ENCODE assay signal across 18 cellular contexts in the genomic region with DNA sequence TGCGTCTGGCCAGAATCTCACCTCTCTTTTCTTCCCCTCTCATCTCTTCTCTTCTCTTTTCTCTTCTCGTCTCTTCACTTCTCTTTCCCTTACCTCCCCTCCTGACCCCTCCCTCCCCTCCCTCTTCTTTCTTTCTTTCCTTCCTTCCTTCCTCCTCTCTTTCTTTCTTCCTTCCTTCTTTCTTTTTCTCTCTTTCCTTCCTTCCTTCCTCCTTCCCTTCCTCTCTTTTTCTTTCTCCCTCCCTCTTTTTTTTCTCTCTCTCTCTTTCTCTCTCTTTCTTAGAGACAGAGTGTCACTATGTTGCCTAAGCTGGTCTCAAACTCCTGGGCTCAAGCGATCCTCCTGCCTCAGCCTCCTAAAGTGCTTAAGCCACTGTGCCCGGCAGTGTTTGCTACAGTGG. TPM values are rescaled to one million over a fixed set of nuclear protein-coding genes. Genes with fewer than 3 reads are reported as not detected.
A peak's percentile ranks its signal among the peaks of the same experiment; 100 is the strongest.
DNase-seq lines count a peak whose midpoint lies in the region; ATAC-seq, FAIRE-seq and TF ChIP-seq lines count a peak whose summit lies in the region.
"Had no signal": no experiment of that assay in that cellular context is flagged by ENCODE, and none has a peak within 500 bp of the region (broad histone marks: within the 10 kb centered on the region; RNA-seq: fewer than 3 reads in every experiment).

No MANE protein-coding gene starts in this region.

- CTCF ChIA-PET in K562 (lab: Yijun Ruan, JAX; ENCODE audit: low intra/inter-chr PET ratio): no interaction called here

- H3K36me3 Mint-ChIP-seq in GM23338 (ENCODE audit: low read depth) (no peaks in the 10 kb centered on the region; the same call in 2 of the 3 replicates), neural crest cell (ENCODE audit: low read depth) (no peaks in the 10 kb centered on the region)
- H3K36me3 Mint-ChIP-seq: CD8-positive, alpha-beta T cell had no signal

- H3K27ac Mint-ChIP-seq in GM23338: no peak overlapping the region
- no peak overlapping the region for H3K27ac Mint-ChIP-seq in neural crest cell (ENCODE audit: unreplicated experiment)
- H3K27ac Mint-ChIP-seq: CD8-positive, alpha-beta T cell; HFFc6 had no signal

- intact Hi-C loops in K562 (cut with micrococcal nuclease): no loop called here

- DNase-seq in GM23338 (ENCODE audit: low spot score): no peak
- DNase-seq in K562 (ENCODE audit: extremely low read depth in 1 of 4, low spot score in 3 of 4): no peak
- no peak for DNase-seq in neural crest cell (ENCODE audit: low read depth, low spot score)
- DNase-seq in HuH-7.5 (ENCODE audit: low spot score): no peak
- no peak for DNase-seq in hippocampal formation (lab: John Stamatoyannopoulos, UW)
- DNase-seq: DMS153, GM23248 had no signal

- H3K4me1 Mint-ChIP-seq in GM23338: peaks cover 5% of the 10 kb centered on the region; the same call in 2 of the 3 replicates
- H3K4me1 Mint-ChIP-seq in neural crest cell: peaks cover 15% of the 10 kb centered on the region

- BruUV-seq in K562 (replicated peaks; lab: Mats Ljungman, UMichigan): no TSS peak

- no peak overlapping the region for H3K4me3 ChIP-seq in GM23338
- H3K4me3 ChIP-seq in K562: no peak overlapping the region
- H3K4me3 ChIP-seq: GM23248 had no signal

- no peak for FAIRE-seq in K562 (lab: Jason Lieb, UNC)
- FAIRE-seq: A204.1, D721Med, G401.6, GM12891 had no signal

- H3K27me3 Mint-ChIP-seq in GM23338 (ENCODE audit: insufficient read depth, low read depth, poor library complexity): peaks cover 12% of the 10 kb centered on the region
- no peaks in the 10 kb centered on the region for H3K27me3 Mint-ChIP-seq in neural crest cell (ENCODE audit: low read depth)

- TF ChIP-seq CTCF in GM23338 (conservative IDR thresholded peaks at IDR 0.05; ENCODE audit: low read depth in 2 of 2): no peak
- TF ChIP-seq CTCF in K562 (IDR thresholded peaks at IDR 0.05 in 2 of 3, conservative IDR thresholded peaks at IDR 0.05 in 1 of 3; ENCODE audit: insufficient read depth in 2 of 3, low read depth in 1 of 3, low read length in 3 of 3): no peak
- TF ChIP-seq CTCF in neural crest cell (conservative IDR thresholded peaks at IDR 0.05): no peak

- no peaks in the 10 kb centered on the region for H3K9me2 ChIP-seq in GM23338 (ENCODE audit: insufficient read depth)

- H3K27me3 ChIP-seq in GM23338 (ENCODE audit: insufficient read depth): no peaks in the 10 kb centered on the region
- peaks cover 6 to 18% of the 10 kb centered on the region in 2 experiments; a peak in 4 of 5 replicates for H3K27me3 ChIP-seq in K562 (ENCODE audit: control insufficient read depth in 2 of 2, insufficient read depth in 2 of 2, low read length in 2 of 2)
- H3K27me3 ChIP-seq: BE2C had no signal

- no peaks in the 10 kb centered on the region for H3K79me2 ChIP-seq in GM23338 (replicated peaks; ENCODE audit: insufficient read depth)
- H3K79me2 ChIP-seq in K562 (ENCODE audit: control insufficient read depth, insufficient read depth, low read length): peaks cover 3% of the 10 kb centered on the region; the same call in 2 of the 3 replicates

- H3K4me1 ChIP-seq in GM23338 (ENCODE audit: insufficient read depth) (peaks cover 3% of the 10 kb centered on the region; the same call in 1 of the 2 replicates), K562 (replicated peaks in 1 of 2; ENCODE audit: control insufficient read depth in 2 of 2, insufficient read depth in 2 of 2, low read length in 2 of 2) (peaks cover 14 to 26% of the 10 kb centered on the region in 2 experiments)
- H3K4me1 ChIP-seq: BE2C had no signal

- peaks cover 2% of the 10 kb centered on the region; the same call in 2 of the 3 replicates for H3K9me3 Mint-ChIP-seq in GM23338
- H3K9me3 Mint-ChIP-seq in neural crest cell: no peaks in the 10 kb centered on the region
- H3K9me3 Mint-ChIP-seq: CD8-positive, alpha-beta T cell; HFFc6 had no signal

- H3F3A ChIP-seq in GM23338 (replicated peaks; ENCODE audit: low read depth): 0 out of 2 replicates have a peak, but pooled peaks cover 3% of the 10 kb centered on the region

- no peaks in the 10 kb centered on the region for H4K20me1 ChIP-seq in GM23338 (replicated peaks; ENCODE audit: insufficient read depth)
- no peaks in the 10 kb centered on the region for H4K20me1 ChIP-seq in K562 (replicated peaks; ENCODE audit: control insufficient read depth, insufficient read depth, low read length)

- TF ChIP-seq POLR2A in K562 (conservative IDR thresholded peaks at IDR 0.05): no peak

- H2AFZ ChIP-seq in GM23338 (no peak overlapping the region), K562 (ENCODE audit: low read depth, low read length) (no peak overlapping the region)
- H2AFZ ChIP-seq: GM23248 had no signal

- H3K9ac ChIP-seq in K562 (ENCODE audit: insufficient read depth in 1 of 2, low read depth in 2 of 2, low read length in 2 of 2): no peak overlapping the region
- H3K9ac ChIP-seq: GM23248 had no signal

- H3K4me2 ChIP-seq in GM23338 (no peak overlapping the region), K562 (ENCODE audit: insufficient read depth, low read length) (no peak overlapping the region)

- H3K4me3 Mint-ChIP-seq in GM23338 (no peak overlapping the region; the same call in 2 of the 3 replicates), neural crest cell (peak overlapping the region; percentile 72)
- H3K4me3 Mint-ChIP-seq: CD8-positive, alpha-beta T cell; H9; HFFc6 had no signal

- in situ Hi-C loops in K562 (cut with MboI): no loop called here

- ATAC-seq in GM23338 (no peak), K562 (no peak), HG03196 (IDR thresholded peaks at IDR 0.05; ENCODE audit: unreplicated experiment) (no peak), HG02763 (IDR thresholded peaks at IDR 0.05; ENCODE audit: unreplicated experiment) (no peak)
- ATAC-seq: CD8-positive, alpha-beta T cell had no signal

- TF ChIP-seq RAD21 in K562 (CRISPR knock-in tag; conservative IDR thresholded peaks at IDR 0.05 in 1 of 2, IDR thresholded peaks at IDR 0.05 in 1 of 2): no peak

- no peaks in the 10 kb centered on the region for H3K9me3 ChIP-seq in K562 (replicated peaks; ENCODE audit: control insufficient read depth, insufficient read depth, low read depth, low read length)
- H3K9me3 ChIP-seq: BE2C had no signal

- H3K9me1 ChIP-seq in K562 (ENCODE audit: control insufficient read depth, insufficient read depth, low read length): no peaks in the 10 kb centered on the region

- TF ChIP-seq EP300 in K562 (IDR thresholded peaks at IDR 0.05; ENCODE audit: low read length): no peak

- 51% methylated on average over 3 of the region's 4 CpGs for WGBS in K562 (ENCODE audit: insufficient coverage, low coverage, missing lambda C conversion rate)

- POLR2A ChIA-PET in K562 (lab: Yijun Ruan, JAX): no interaction called here

- H3K36me3 ChIP-seq in GM23338 (ENCODE audit: insufficient read depth) (no peaks in the 10 kb centered on the region), K562 (ENCODE audit: control insufficient read depth, insufficient read depth, low read length) (no peaks in the 10 kb centered on the region)
- H3K36me3 ChIP-seq: BE2C had no signal

- H3K27ac ChIP-seq in GM23338 (ENCODE audit: low read depth) (0 out of 2 replicates have a peak overlapping the region, but pooled peaks have one; percentile 26), K562 (ENCODE audit: extremely low read depth, low read depth, low read length) (no peak overlapping the region)
- H3K27ac ChIP-seq: C4-2B, GM23248 had no signal

TF ChIP-seq in GM23338, 12 proteins besides CTCF, POLR2A, EP300 and RAD21 (continues in another document):
- TF ChIP-seq JUNB (IDR thresholded peaks at IDR 0.05; ENCODE audit: unreplicated experiment): no peak
- TF ChIP-seq STAT1 (IDR thresholded peaks at IDR 0.05; ENCODE audit: unreplicated experiment): no peak
- no peak for TF ChIP-seq EZH2phosphoT487 (IDR thresholded peaks at IDR 0.05; ENCODE audit: unreplicated experiment)
- TF ChIP-seq ZNF331 (CRISPR knock-in tag; IDR thresholded peaks at IDR 0.05; ENCODE audit: low read depth): no peak

TF ChIP-seq in K562, 482 proteins besides CTCF, POLR2A, EP300 and RAD21:
- TF ChIP-seq ZNF780A (CRISPR knock-in tag; IDR thresholded peaks at IDR 0.05): no peak
- 0 out of 2 replicates have a peak, but pooled peaks have one; percentile 15 for TF ChIP-seq MTA2 (IDR thresholded peaks at IDR 0.05; ENCODE audit: low read depth)
- TF ChIP-seq, protein P1, sequence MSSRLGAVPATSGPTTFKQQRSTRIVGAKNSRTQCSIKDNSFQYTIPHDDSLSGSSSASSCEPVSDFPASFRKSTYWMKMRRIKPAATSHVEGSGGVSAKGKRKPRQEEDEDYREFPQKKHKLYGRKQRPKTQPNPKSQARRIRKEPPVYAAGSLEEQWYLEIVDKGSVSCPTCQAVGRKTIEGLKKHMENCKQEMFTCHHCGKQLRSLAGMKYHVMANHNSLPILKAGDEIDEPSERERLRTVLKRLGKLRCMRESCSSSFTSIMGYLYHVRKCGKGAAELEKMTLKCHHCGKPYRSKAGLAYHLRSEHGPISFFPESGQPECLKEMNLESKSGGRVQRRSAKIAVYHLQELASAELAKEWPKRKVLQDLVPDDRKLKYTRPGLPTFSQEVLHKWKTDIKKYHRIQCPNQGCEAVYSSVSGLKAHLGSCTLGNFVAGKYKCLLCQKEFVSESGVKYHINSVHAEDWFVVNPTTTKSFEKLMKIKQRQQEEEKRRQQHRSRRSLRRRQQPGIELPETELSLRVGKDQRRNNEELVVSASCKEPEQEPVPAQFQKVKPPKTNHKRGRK (tag; IDR thresholded peaks at IDR 0.05): peak; percentile 82; the same call in 1 of the 2 replicates

RNA-seq across cellular contexts. Expression of gene GTF2IRD1, which starts 4.6 kb away (rescaled TPM):
- 21.9 and 28.7 TPM in 2 replicates for total RNA-seq in GM23338 (2014; rRNA removed; shearing (Covaris generic))
- polyA plus RNA-seq in GM23338 (2016; fragmentation: Nextera tagmentation; extraction: Ambion mirVana) (37.1 and 40.9 TPM in 2 replicates), K562 (2011; rRNA removed) (12.8 and 17.6 TPM in 2 replicates), K562 (2014; fragmentation: Illumina TruSeq; extraction: Trizol) (23.8 and 24.5 TPM in 2 replicates), K562 (2014; fragmentation: Nextera tagmentation; extraction: Ambion mirVana) (1 to 10 TPM; 9.1 to 10.0 TPM), K562 (2014; rRNA removed) (17.0 and 20.8 TPM in 2 replicates)
- 23.2 and 65.0 TPM in 2 replicates for total RNA-seq in K562 (2011; cell fraction: chromatin; rRNA removed; ENCODE audit: low replicate concordance)
- total RNA-seq in K562 (2011; cell fraction: nucleolus; rRNA removed): 30.5 and 35.3 TPM in 2 replicates
- total RNA-seq in K562 (2011; cell fraction: nucleoplasm; rRNA removed): 22.2 and 23.5 TPM in 2 replicates
- total RNA-seq in K562 (2014; rRNA removed) (9.2 and 12.4 TPM in 2 replicates), K562 (2014; rRNA removed; fragmentation: Illumina TruSeq; extraction: Trizol) (10.8 and 14.0 TPM in 2 replicates), K562 (2015; rRNA removed; fragmentation: Illumina TruSeq; extraction: Trizol) (13.4 and 15.1 TPM in 2 replicates), K562 (2021) (30.2 and 32.1 TPM in 2 replicates), neural crest cell (48.0 and 50.1 TPM in 2 replicates)
- 9.3 and 13.0 TPM in 2 replicates for polyA plus RNA-seq in K562 (2011; cell fraction: cytosol; rRNA removed)
- polyA plus RNA-seq in K562 (2011; cell fraction: nucleus; rRNA removed): 15.6 and 24.1 TPM in 2 replicates
- 19.1 and 31.6 TPM in 2 replicates for polyA plus RNA-seq in K562 (2012)
- 9.2 and 9.7 TPM in 2 replicates for polyA minus RNA-seq in K562 (2011; rRNA and poly(A)+ RNA removed)
- 21.2 and 21.5 TPM in 2 replicates for polyA minus RNA-seq in K562 (2011; cell fraction: cytosol; rRNA and poly(A)+ RNA removed)
- polyA minus RNA-seq in K562 (2011; cell fraction: nucleus; rRNA and poly(A)+ RNA removed): 11.3 and 12.9 TPM in 2 replicates
